ENCODE assay signal across 8 cellular contexts in the genomic region with DNA sequence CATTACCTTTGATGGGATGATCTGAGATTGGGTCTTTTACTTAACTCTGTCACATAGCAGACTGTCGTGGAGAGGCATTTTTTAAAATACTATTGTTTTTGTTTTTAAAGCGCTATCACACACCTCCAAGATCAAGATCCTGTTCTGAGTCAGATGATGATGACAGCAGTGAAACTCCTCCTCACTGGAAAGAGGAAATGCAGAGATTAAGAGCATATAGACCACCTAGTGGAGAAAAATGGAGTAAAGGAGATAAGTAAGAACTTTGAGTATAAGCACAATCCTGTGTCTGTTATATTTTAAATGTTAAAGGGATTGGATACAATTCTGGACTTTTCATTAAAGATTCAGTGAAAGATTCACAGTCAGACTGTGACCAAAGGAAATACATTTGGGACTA. TPM values are rescaled to one million over a fixed set of nuclear protein-coding genes. Genes with fewer than 3 reads are reported as not detected.
DNase-seq lines count a peak whose midpoint lies in the region; ATAC-seq and TF ChIP-seq lines count a peak whose summit lies in the region.
"Had no signal": no experiment of that assay in that cellular context is flagged by ENCODE, and none has a peak within 500 bp of the region (broad histone marks: within the 10 kb centered on the region; RNA-seq: fewer than 3 reads in every experiment).

No MANE protein-coding gene starts in this region.

- ATAC-seq in esophagus mucosa (peak; percentile 37), HG03097 (IDR thresholded peaks at IDR 0.05; ENCODE audit: low FRiP score, unreplicated experiment) (no peak), GM21515 (IDR thresholded peaks at IDR 0.05; ENCODE audit: unreplicated experiment) (no peak)

- 0 out of 3 replicates have a peak, but pooled peaks have one; percentile 8 for TF ChIP-seq CTCF in GM12872 (IDR thresholded peaks at IDR 0.05; ENCODE audit: insufficient read depth, low read depth, low read length)

- peak; percentile 70 for DNase-seq in NOMO-1 treated with DMSO at 0.1 percent for 48 hours (lab: John Stamatoyannopoulos, UW; ENCODE audit: unreplicated experiment)
- no peak for DNase-seq in stimulated activated naive CD4-positive, alpha-beta T cell treated with Interleukin-2 at 50 U/mL for 16 hours (lab: John Stamatoyannopoulos, UW)
- DNase-seq: ovary had no signal

RNA-seq across cellular contexts. Expression of a gene that starts 18.4 kb away (rescaled TPM):
- 3.7 TPM for total RNA-seq in esophagus mucosa

RNA-seq across cellular contexts. Expression of a gene that starts 34.6 kb away (rescaled TPM):
- 25.4 TPM for total RNA-seq in esophagus mucosa

RNA-seq across cellular contexts. Expression of a gene that starts 44.5 kb away (rescaled TPM):
- 20.2 TPM for total RNA-seq in esophagus mucosa

RNA-seq across cellular contexts. Expression of a gene that starts 50.2 kb away (rescaled TPM):
- not detected for total RNA-seq in esophagus mucosa
- total RNA-seq: ovary, temporal lobe had no signal

RNA-seq across cellular contexts. Expression of a gene that starts 53.3 kb away (rescaled TPM):
- 17.4 TPM for total RNA-seq in esophagus mucosa
